10 cellular contexts compared by ENCODE assay signal in genomic region chr3:170632780-170633179, GRCh38. TPM values are rescaled to one million over a fixed set of nuclear protein-coding genes. Genes with fewer than 3 reads are reported as not detected.
DNase-seq lines count a peak whose midpoint lies in the region; ATAC-seq and TF ChIP-seq lines count a peak whose summit lies in the region.
"Had no signal": no experiment of that assay in that cellular context is flagged by ENCODE, and none has a peak within 500 bp of the region (broad histone marks: within the 10 kb centered on the region; RNA-seq: fewer than 3 reads in every experiment).

No MANE protein-coding gene starts in this region.

- no peak overlapping the region for H3K27ac Mint-ChIP-seq in MCF 10A (ENCODE audit: low read depth, unreplicated experiment)

- H3K4me2 ChIP-seq in GM23248 (ENCODE audit: unreplicated experiment), result peak overlapping the region; percentile 49

- no peak for TF ChIP-seq CTCF in MCF 10A (IDR thresholded peaks at IDR 0.05; ENCODE audit: unreplicated experiment)

- H3K9me3 Mint-ChIP-seq in MCF 10A (ENCODE audit: unreplicated experiment), result no peaks in the 10 kb centered on the region

- H4K20me1 ChIP-seq in GM23248 (ENCODE audit: insufficient read depth), result no peaks in the 10 kb centered on the region

- H3K9me3 ChIP-seq in GM23248 (ENCODE audit: low read depth), result no peaks in the 10 kb centered on the region
- H3K9me3 ChIP-seq: lower lobe of right lung had no signal

- no peak overlapping the region for H3K4me3 Mint-ChIP-seq in MCF 10A (ENCODE audit: unreplicated experiment)

- intact Hi-C loops in MCF 10A (cut with micrococcal nuclease), result no loop called here

- DNase-seq in GM23248 (peak; percentile 33), HPDE6-E6E7 (ENCODE audit: extremely low spot score) (peak; percentile 16), glomerular visceral epithelial cell (ENCODE audit: extremely low spot score) (peak; percentile 31), MCF 10A (ENCODE audit: unreplicated experiment) (no peak), iPS-NIHi11 (ENCODE audit: low spot score) (no peak), NCI-H1092 (lab: John Stamatoyannopoulos, UW) (no peak)
- DNase-seq: lower lobe of right lung; stimulated activated CD4-positive, alpha-beta T cell treated with anti-CD3 and anti-CD28 coated beads, Interleukin-4, amount 100 ng/mL, for 4 hours had no signal

- POLR2A ChIA-PET in MCF 10A (lab: Yijun Ruan, JAX), result no interaction called here

- no peaks in the 10 kb centered on the region for H3K27me3 Mint-ChIP-seq in MCF 10A (ENCODE audit: insufficient read depth, unreplicated experiment)

- peak overlapping the region; percentile 21; the same call in 1 of the 2 replicates for H3K4me3 ChIP-seq in GM23248
- H3K4me3 ChIP-seq: lower lobe of right lung had no signal

- peak; percentile 84 for ATAC-seq in GM18873 (IDR thresholded peaks at IDR 0.05; ENCODE audit: low FRiP score, unreplicated experiment)

- H3K27me3 ChIP-seq in GM23248 (replicated peaks; ENCODE audit: insufficient read depth), result no peaks in the 10 kb centered on the region

- no peaks in the 10 kb centered on the region for H3K79me2 ChIP-seq in GM23248 (ENCODE audit: insufficient read depth)

- in situ Hi-C loops in GM23248 (cut with MboI), result no loop called here

- H3K36me3 Mint-ChIP-seq in MCF 10A (ENCODE audit: insufficient read depth, unreplicated experiment), result no peaks in the 10 kb centered on the region

- H2AFZ ChIP-seq in GM23248, result peak overlapping the region; percentile 59

- BruUV-seq in MCF 10A (replicated peaks; lab: Mats Ljungman, UMichigan), result no TSS peak

- no peak overlapping the region for H3K27ac ChIP-seq in GM23248

- peaks cover 10% of the 10 kb centered on the region for H3K4me1 ChIP-seq in GM23248 (ENCODE audit: insufficient read depth)
- H3K4me1 ChIP-seq: lower lobe of right lung had no signal

- CTCF ChIA-PET in MCF 10A (lab: Yijun Ruan, JAX), result no interaction called here

- WGBS in GM23248 (ENCODE audit: low coverage in 1 of 2, low lambda C conversion rate in 2 of 2, missing lambda C conversion rate in 2 of 2), 2 experiments, result 0 to 4% methylated on average over 4 of the region's 4 CpGs

- no peaks in the 10 kb centered on the region for H3F3A ChIP-seq in GM23248 (ENCODE audit: insufficient read depth)

- no peak overlapping the region for H3K9ac ChIP-seq in GM23248

- H3K36me3 ChIP-seq in GM23248 (ENCODE audit: low read depth), result no peaks in the 10 kb centered on the region
- H3K36me3 ChIP-seq: lower lobe of right lung had no signal

- H3K4me1 Mint-ChIP-seq in MCF 10A (ENCODE audit: insufficient read depth, unreplicated experiment), result no peaks in the 10 kb centered on the region

- H3K9me2 ChIP-seq in GM23248 (ENCODE audit: insufficient read depth), result no peaks in the 10 kb centered on the region

RNA-seq across cellular contexts. Expression of gene SLC7A14, which starts 46.9 kb away (rescaled TPM):
- under 0.01 TPM in 1 of 2 replicates, not detected in the other for total RNA-seq in GM23248 (2014; rRNA removed; shearing (Covaris generic))
- 0.05 and 0.06 TPM in 2 replicates for polyA plus RNA-seq in GM23248 (2016; fragmentation: Nextera tagmentation; extraction: Ambion mirVana)
- total RNA-seq in MCF 10A (2022), result not detected in 2 replicates
- total RNA-seq: T-helper 1 cell treated with Interleukin-12 subunit alpha and Interleukin-12 subunit beta and Interleukin-4 antibody, amounts not matched to agents 30 ng/mL and 1 ng/mL, for 36 hours had no signal

Comparison
In these comparisons a context has a peak if more than half of its experiments do, and no peak if none do; other contexts are left out.
1. DNase-seq: peak in GM23248 (single experiment), HPDE6-E6E7 (single experiment) and glomerular visceral epithelial cell (single experiment); none in MCF 10A (single experiment), iPS-NIHi11 (single experiment) and NCI-H1092 (single experiment).